Comparison of ENCODE assay signal across 9 cellular contexts in the genomic region with DNA sequence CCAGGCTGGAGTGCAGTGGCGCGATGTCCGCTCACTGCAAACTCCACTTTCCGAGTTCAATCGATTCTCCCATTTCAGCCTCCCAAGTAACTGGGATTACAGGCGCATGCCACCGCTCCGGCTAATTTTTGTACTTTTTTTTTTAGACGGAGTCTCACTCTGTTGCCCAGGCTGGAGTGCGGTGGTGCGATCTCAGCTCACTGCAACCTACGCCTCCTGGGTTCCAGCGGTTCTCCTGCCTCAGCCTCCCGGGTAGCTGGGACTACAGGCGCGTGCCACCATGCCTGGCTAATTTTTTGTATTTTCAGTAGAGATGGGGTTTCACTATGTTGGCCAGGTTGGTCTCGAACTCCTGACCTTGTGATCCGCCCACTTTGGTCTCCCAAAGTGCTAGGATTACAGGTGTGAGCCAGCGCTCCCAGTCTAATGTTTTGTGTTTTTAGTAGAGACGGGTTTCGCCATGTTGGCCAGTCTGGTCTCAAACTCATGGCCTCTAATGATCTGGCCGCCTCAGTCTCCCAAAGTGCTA. TPM values are rescaled to one million over a fixed set of nuclear protein-coding genes. Genes with fewer than 3 reads are reported as not detected.
DNase-seq lines count a peak whose midpoint lies in the region; ATAC-seq and TF ChIP-seq lines count a peak whose summit lies in the region.
"Not testable (repeated sequence)": the region's sequence is repeated elsewhere in the genome, so short reads cannot be mapped to it uniquely, and the experiment has no call there.
"Had no signal": no experiment of that assay in that cellular context is flagged by ENCODE, and none has a peak within 500 bp of the region (broad histone marks: within the 10 kb centered on the region; RNA-seq: fewer than 3 reads in every experiment).

No MANE protein-coding gene starts in this region.

- peak overlapping the region in 2 of 4 donors; percentile 14 to 59 for H3K4me3 Mint-ChIP-seq in CD4-positive, CD25-positive, alpha-beta regulatory T cell
- H3K4me3 Mint-ChIP-seq in IgD-negative memory B cell (peak overlapping the region in 3 of 4 donors; percentile 12 to 81 (median 46)), brain (peak overlapping the region in 4 of 5 experiments; percentile 30 to 61 (median 38)), neural crest cell (peak overlapping the region; percentile 41)
- H3K4me3 Mint-ChIP-seq in T-helper 2 cell treated with Interferon-gamma antibody and Interleukin-4, amounts not matched to agents 5 μg/mL and 100 μg/mL, for 36 hours: peak overlapping the region; percentile 34
- peak overlapping the region; percentile 22 for H3K4me3 Mint-ChIP-seq in activated CD8-positive, alpha-beta T cell treated with anti-CD3 and anti-CD28 coated beads, Interleukin-2, amount 10 ng/mL, durations not matched to agents 7 days and 5 days
- peak overlapping the region; percentile 45 for H3K4me3 Mint-ChIP-seq in activated T-helper 2 cell treated with anti-CD3 and anti-CD28 coated beads, Interferon-gamma antibody, Interleukin-2, Interleukin-4, amounts not matched to agents 10 μg/mL and 5 μg/mL and 100 μg/mL, durations not matched to agents 14 hours and 24 hours and 36 hours (ENCODE audit: low read depth)

- TF ChIP-seq CTCF in brain (conservative IDR thresholded peaks at IDR 0.05); neural crest cell (conservative IDR thresholded peaks at IDR 0.05): not testable (repeated sequence)

- H3K4me3 ChIP-seq in CD4-positive, CD25-positive, alpha-beta regulatory T cell (ENCODE audit: low read depth, low read length): not testable (repeated sequence)

- not testable (repeated sequence) for H3K27ac ChIP-seq in CD4-positive, CD25-positive, alpha-beta regulatory T cell (ENCODE audit: insufficient read depth, low read length, poor library complexity, severe bottlenecking)

- peak overlapping the region in 2 of 3 donors; percentile 31 to 32 for H3K27ac Mint-ChIP-seq in CD4-positive, CD25-positive, alpha-beta regulatory T cell
- H3K27ac Mint-ChIP-seq in IgD-negative memory B cell: peak overlapping the region; percentile 69 to 92 (median 87)
- not testable (repeated sequence) for H3K27ac Mint-ChIP-seq in T-helper 2 cell treated with Interferon-gamma antibody and Interleukin-4, amounts not matched to agents 5 μg/mL and 100 μg/mL, for 36 hours; activated T-helper 2 cell treated with anti-CD3 and anti-CD28 coated beads, Interferon-gamma antibody, Interleukin-2, Interleukin-4, amounts not matched to agents 10 μg/mL and 5 μg/mL and 100 μg/mL, durations not matched to agents 14 hours and 24 hours and 36 hours; brain; neural crest cell (ENCODE audit: unreplicated experiment)
- peak overlapping the region; percentile 30 for H3K27ac Mint-ChIP-seq in activated CD8-positive, alpha-beta T cell treated with anti-CD3 and anti-CD28 coated beads, Interleukin-2, amount 10 ng/mL, durations not matched to agents 7 days and 5 days

- ATAC-seq in CD4-positive, CD25-positive, alpha-beta regulatory T cell (ENCODE audit: low read depth in 2 of 2); activated CD8-positive, alpha-beta T cell treated with anti-CD3 and anti-CD28 coated beads, Interleukin-2, amount 10 ng/mL, durations not matched to agents 7 days and 5 days: not testable (repeated sequence)

- POLR2A ChIA-PET in activated CD8-positive, alpha-beta T cell treated with anti-CD3 and anti-CD28 coated beads, Interleukin-2, amount 10 ng/mL, durations not matched to agents 7 days and 5 days (lab: Charles Lee): interaction anchor here (0.6 kb wide), 1 partner anchor 18 kb away, joined by 4 read pairs; no protein-coding TSS in a partner anchor

- H3K4me1 Mint-ChIP-seq in CD4-positive, CD25-positive, alpha-beta regulatory T cell: peaks cover 9 to 59% (median 29%) of the 10 kb centered on the region in 4 donors
- H3K4me1 Mint-ChIP-seq in IgD-negative memory B cell (peaks cover 28 to 35% (median 29%) of the 10 kb centered on the region in 3 donors), brain (peaks cover 38% of the 10 kb centered on the region), neural crest cell (peaks cover 37% of the 10 kb centered on the region)
- peaks cover 33% of the 10 kb centered on the region for H3K4me1 Mint-ChIP-seq in T-helper 2 cell treated with Interferon-gamma antibody and Interleukin-4, amounts not matched to agents 5 μg/mL and 100 μg/mL, for 36 hours (ENCODE audit: low read depth)
- peaks cover 39% of the 10 kb centered on the region for H3K4me1 Mint-ChIP-seq in activated CD8-positive, alpha-beta T cell treated with anti-CD3 and anti-CD28 coated beads, Interleukin-2, amount 10 ng/mL, durations not matched to agents 7 days and 5 days (ENCODE audit: low read depth)
- peaks cover 30% of the 10 kb centered on the region for H3K4me1 Mint-ChIP-seq in activated T-helper 2 cell treated with anti-CD3 and anti-CD28 coated beads, Interferon-gamma antibody, Interleukin-2, Interleukin-4, amounts not matched to agents 10 μg/mL and 5 μg/mL and 100 μg/mL, durations not matched to agents 14 hours and 24 hours and 36 hours (ENCODE audit: low read depth)

- CTCF ChIA-PET in activated CD8-positive, alpha-beta T cell treated with anti-CD3 and anti-CD28 coated beads, Interleukin-2, amount 10 ng/mL, durations not matched to agents 7 days and 5 days (lab: Charles Lee): not testable (repeated sequence)

- DNase-seq in CD4-positive, CD25-positive, alpha-beta regulatory T cell; T-helper 2 cell treated with Interferon-gamma antibody and Interleukin-4, amounts not matched to agents 5 μg/mL and 100 μg/mL, for 36 hours (ENCODE audit: low spot score); activated CD8-positive, alpha-beta T cell treated with anti-CD3 and anti-CD28 coated beads, Interleukin-2, amount 10 ng/mL, durations not matched to agents 7 days and 5 days; activated T-helper 2 cell treated with anti-CD3 and anti-CD28 coated beads, Interferon-gamma antibody, Interleukin-2, Interleukin-4, amounts not matched to agents 10 μg/mL and 5 μg/mL and 100 μg/mL, durations not matched to agents 14 hours and 24 hours and 36 hours (ENCODE audit: low spot score); neural crest cell (ENCODE audit: low read depth, low spot score): not testable (repeated sequence)
- DNase-seq in mesenteric fat pad (ENCODE audit: low spot score): peak; percentile 28

- H3K27me3 Mint-ChIP-seq in CD4-positive, CD25-positive, alpha-beta regulatory T cell; IgD-negative memory B cell; T-helper 2 cell treated with Interferon-gamma antibody and Interleukin-4, amounts not matched to agents 5 μg/mL and 100 μg/mL, for 36 hours (ENCODE audit: low read depth); activated CD8-positive, alpha-beta T cell treated with anti-CD3 and anti-CD28 coated beads, Interleukin-2, amount 10 ng/mL, durations not matched to agents 7 days and 5 days (ENCODE audit: low read depth); activated T-helper 2 cell treated with anti-CD3 and anti-CD28 coated beads, Interferon-gamma antibody, Interleukin-2, Interleukin-4, amounts not matched to agents 10 μg/mL and 5 μg/mL and 100 μg/mL, durations not matched to agents 14 hours and 24 hours and 36 hours (ENCODE audit: low read depth): not testable (repeated sequence)
- peaks cover 18% of the 10 kb centered on the region for H3K27me3 Mint-ChIP-seq in brain
- peaks cover 11% of the 10 kb centered on the region for H3K27me3 Mint-ChIP-seq in neural crest cell (ENCODE audit: low read depth)

- H3K9me3 ChIP-seq in CD4-positive, CD25-positive, alpha-beta regulatory T cell (ENCODE audit: control insufficient read depth in 2 of 2, low read length in 2 of 2): peaks cover 3 to 19% of the 10 kb centered on the region in 2 experiments

- peaks cover 35% of the 10 kb centered on the region for H3K4me1 ChIP-seq in CD4-positive, CD25-positive, alpha-beta regulatory T cell (ENCODE audit: control insufficient read depth, insufficient read depth, low read length, poor library complexity, severe bottlenecking)

- not testable (repeated sequence) for H3K27me3 ChIP-seq in CD4-positive, CD25-positive, alpha-beta regulatory T cell (ENCODE audit: control insufficient read depth, insufficient read depth, low read length)

- not testable (repeated sequence) for H3K36me3 ChIP-seq in CD4-positive, CD25-positive, alpha-beta regulatory T cell (ENCODE audit: control insufficient read depth, insufficient read depth, low read length)

- H3K36me3 Mint-ChIP-seq in CD4-positive, CD25-positive, alpha-beta regulatory T cell; IgD-negative memory B cell; brain; neural crest cell (ENCODE audit: low read depth): not testable (repeated sequence)
- peaks cover 40% of the 10 kb centered on the region for H3K36me3 Mint-ChIP-seq in T-helper 2 cell treated with Interferon-gamma antibody and Interleukin-4, amounts not matched to agents 5 μg/mL and 100 μg/mL, for 36 hours (ENCODE audit: low read depth)
- H3K36me3 Mint-ChIP-seq in activated CD8-positive, alpha-beta T cell treated with anti-CD3 and anti-CD28 coated beads, Interleukin-2, amount 10 ng/mL, durations not matched to agents 7 days and 5 days (ENCODE audit: low read depth): peaks cover 56% of the 10 kb centered on the region
- H3K36me3 Mint-ChIP-seq in activated T-helper 2 cell treated with anti-CD3 and anti-CD28 coated beads, Interferon-gamma antibody, Interleukin-2, Interleukin-4, amounts not matched to agents 10 μg/mL and 5 μg/mL and 100 μg/mL, durations not matched to agents 14 hours and 24 hours and 36 hours (ENCODE audit: low read depth): peaks cover 47% of the 10 kb centered on the region

- intact Hi-C loops in activated T-helper 2 cell treated with anti-CD3 and anti-CD28 coated beads, Interferon-gamma antibody, Interleukin-2, Interleukin-4, amounts not matched to agents 10 μg/mL and 5 μg/mL and 100 μg/mL, durations not matched to agents 14 hours and 24 hours and 36 hours (cut with micrococcal nuclease): loop anchor here (10.0 kb wide), 1 partner anchor 899 kb away; a partner anchor contains a TSS

- peaks cover 0 to 12% (median under 1%) of the 10 kb centered on the region in 7 donors for H3K9me3 Mint-ChIP-seq in CD4-positive, CD25-positive, alpha-beta regulatory T cell
- not testable (repeated sequence) for H3K9me3 Mint-ChIP-seq in IgD-negative memory B cell; T-helper 2 cell treated with Interferon-gamma antibody and Interleukin-4, amounts not matched to agents 5 μg/mL and 100 μg/mL, for 36 hours; activated T-helper 2 cell treated with anti-CD3 and anti-CD28 coated beads, Interferon-gamma antibody, Interleukin-2, Interleukin-4, amounts not matched to agents 10 μg/mL and 5 μg/mL and 100 μg/mL, durations not matched to agents 14 hours and 24 hours and 36 hours; brain; neural crest cell
- H3K9me3 Mint-ChIP-seq in activated CD8-positive, alpha-beta T cell treated with anti-CD3 and anti-CD28 coated beads, Interleukin-2, amount 10 ng/mL, durations not matched to agents 7 days and 5 days (ENCODE audit: insufficient read depth): peaks cover 10% of the 10 kb centered on the region

RNA-seq across cellular contexts. Expression of a gene that starts 2.0 kb away (rescaled TPM):
- total RNA-seq in CD4-positive, CD25-positive, alpha-beta regulatory T cell: 114 TPM
- 10 to 100 TPM; 24.1 to 31.9 (median 30.7) TPM for polyA plus RNA-seq in CD4-positive, CD25-positive, alpha-beta regulatory T cell
- polyA plus RNA-seq in IgD-negative memory B cell: 59.0 TPM
- total RNA-seq in activated CD8-positive, alpha-beta T cell treated with anti-CD3 and anti-CD28 coated beads, Interleukin-2, amount 10 ng/mL, durations not matched to agents 7 days and 5 days: 10 to 100 TPM; 78.6 to 78.8 TPM
- 71.6 and 74.8 TPM in 2 replicates for total RNA-seq in activated T-helper 2 cell treated with anti-CD3 and anti-CD28 coated beads, Interferon-gamma antibody, Interleukin-2, Interleukin-4, amounts not matched to agents 10 μg/mL and 5 μg/mL and 100 μg/mL, durations not matched to agents 14 hours and 24 hours and 36 hours
- 27.4 TPM for polyA plus RNA-seq in brain (ENCODE audit: insufficient read depth, low read depth, low replicate concordance)
- total RNA-seq in mesenteric fat pad: 38.4 TPM
- 75.1 and 81.0 TPM in 2 replicates for total RNA-seq in neural crest cell

RNA-seq across cellular contexts. Expression of a gene that starts 3.2 kb away (rescaled TPM):
- total RNA-seq in CD4-positive, CD25-positive, alpha-beta regulatory T cell: 84.4 TPM
- polyA plus RNA-seq in CD4-positive, CD25-positive, alpha-beta regulatory T cell: 100 to 1,000 TPM; 123 to 168 (median 142) TPM
- 32.2 TPM for polyA plus RNA-seq in IgD-negative memory B cell
- total RNA-seq in activated CD8-positive, alpha-beta T cell treated with anti-CD3 and anti-CD28 coated beads, Interleukin-2, amount 10 ng/mL, durations not matched to agents 7 days and 5 days: 10 to 100 TPM; 74.2 to 87.8 TPM
- 31.8 and 32.1 TPM in 2 replicates for total RNA-seq in activated T-helper 2 cell treated with anti-CD3 and anti-CD28 coated beads, Interferon-gamma antibody, Interleukin-2, Interleukin-4, amounts not matched to agents 10 μg/mL and 5 μg/mL and 100 μg/mL, durations not matched to agents 14 hours and 24 hours and 36 hours
- polyA plus RNA-seq in brain (ENCODE audit: insufficient read depth, low read depth, low replicate concordance): 5.8 TPM
- 7.3 TPM for total RNA-seq in mesenteric fat pad
- 16.2 and 18.2 TPM in 2 replicates for total RNA-seq in neural crest cell

RNA-seq across cellular contexts. Expression of a gene that starts 22.0 kb away (rescaled TPM):
- 155 TPM for total RNA-seq in CD4-positive, CD25-positive, alpha-beta regulatory T cell
- 10 to 100 TPM; 42.1 to 51.0 (median 45.7) TPM for polyA plus RNA-seq in CD4-positive, CD25-positive, alpha-beta regulatory T cell
- polyA plus RNA-seq in IgD-negative memory B cell: 72.4 TPM
- total RNA-seq in activated CD8-positive, alpha-beta T cell treated with anti-CD3 and anti-CD28 coated beads, Interleukin-2, amount 10 ng/mL, durations not matched to agents 7 days and 5 days: 100 to 1,000 TPM in 1 of 2 experiments, 10 to 100 TPM in 1; 96.7 to 104 TPM
- 66.0 and 67.5 TPM in 2 replicates for total RNA-seq in activated T-helper 2 cell treated with anti-CD3 and anti-CD28 coated beads, Interferon-gamma antibody, Interleukin-2, Interleukin-4, amounts not matched to agents 10 μg/mL and 5 μg/mL and 100 μg/mL, durations not matched to agents 14 hours and 24 hours and 36 hours
- polyA plus RNA-seq in brain (ENCODE audit: insufficient read depth, low read depth, low replicate concordance): 13.6 TPM
- total RNA-seq in mesenteric fat pad: 21.3 TPM
- 20.6 and 25.1 TPM in 2 replicates for total RNA-seq in neural crest cell

RNA-seq across cellular contexts. Expression of a gene that starts 37.5 kb away (rescaled TPM):
- total RNA-seq in CD4-positive, CD25-positive, alpha-beta regulatory T cell: 120 TPM
- 10 to 100 TPM; 29.9 to 48.5 (median 40.4) TPM for polyA plus RNA-seq in CD4-positive, CD25-positive, alpha-beta regulatory T cell
- 14.3 TPM for polyA plus RNA-seq in IgD-negative memory B cell
- 10 to 100 TPM; 44.8 to 50.8 TPM for total RNA-seq in activated CD8-positive, alpha-beta T cell treated with anti-CD3 and anti-CD28 coated beads, Interleukin-2, amount 10 ng/mL, durations not matched to agents 7 days and 5 days
- total RNA-seq in activated T-helper 2 cell treated with anti-CD3 and anti-CD28 coated beads, Interferon-gamma antibody, Interleukin-2, Interleukin-4, amounts not matched to agents 10 μg/mL and 5 μg/mL and 100 μg/mL, durations not matched to agents 14 hours and 24 hours and 36 hours: 28.9 and 29.8 TPM in 2 replicates
- polyA plus RNA-seq in brain (ENCODE audit: insufficient read depth, low read depth, low replicate concordance): 17.6 TPM
- total RNA-seq in mesenteric fat pad: 5.8 TPM
- 115 and 116 TPM in 2 replicates for total RNA-seq in neural crest cell

RNA-seq across cellular contexts. Expression of a gene that starts 47.0 kb away (rescaled TPM):
- 85.3 TPM for total RNA-seq in CD4-positive, CD25-positive, alpha-beta regulatory T cell
- 1 to 10 TPM; 4.1 to 7.2 (median 5.9) TPM for polyA plus RNA-seq in CD4-positive, CD25-positive, alpha-beta regulatory T cell
- 4.1 TPM for polyA plus RNA-seq in IgD-negative memory B cell
- total RNA-seq in activated CD8-positive, alpha-beta T cell treated with anti-CD3 and anti-CD28 coated beads, Interleukin-2, amount 10 ng/mL, durations not matched to agents 7 days and 5 days: 10 to 100 TPM; 33.8 to 34.1 TPM
- 23.4 and 24.8 TPM in 2 replicates for total RNA-seq in activated T-helper 2 cell treated with anti-CD3 and anti-CD28 coated beads, Interferon-gamma antibody, Interleukin-2, Interleukin-4, amounts not matched to agents 10 μg/mL and 5 μg/mL and 100 μg/mL, durations not matched to agents 14 hours and 24 hours and 36 hours
- 5.2 TPM for polyA plus RNA-seq in brain (ENCODE audit: insufficient read depth, low read depth, low replicate concordance)
- 2.0 TPM for total RNA-seq in mesenteric fat pad
- 7.5 and 7.7 TPM in 2 replicates for total RNA-seq in neural crest cell
- total RNA-seq: HT1080 had no signal
